19 cellular contexts compared by ENCODE assay signal in the genomic region with DNA sequence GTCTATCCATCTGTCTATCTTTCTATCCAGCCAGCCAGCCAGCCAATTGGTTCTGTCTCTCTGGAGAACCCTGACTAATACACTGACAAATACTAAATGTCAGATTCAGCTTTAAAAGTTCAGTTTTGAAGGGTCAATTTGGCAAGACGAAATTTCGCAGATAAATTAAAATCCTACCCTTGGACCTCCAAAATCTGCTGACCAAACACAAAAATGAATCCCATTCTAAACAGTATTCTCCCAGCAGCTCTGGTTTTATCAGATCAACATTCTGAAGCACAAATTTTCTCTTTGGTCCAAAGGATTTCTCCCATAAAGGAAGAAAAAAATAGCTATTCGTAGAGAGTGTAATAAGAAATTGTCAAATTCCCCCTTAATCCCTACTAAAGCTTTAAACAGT.
A peak's percentile ranks its signal among the peaks of the same experiment; 100 is the strongest.
DNase-seq lines count a peak whose midpoint lies in the region; ATAC-seq and TF ChIP-seq lines count a peak whose summit lies in the region.
"Had no signal": no experiment of that assay in that cellular context is flagged by ENCODE, and none has a peak within 500 bp of the region (broad histone marks: within the 10 kb centered on the region; RNA-seq: fewer than 3 reads in every experiment).

No MANE protein-coding gene starts in this region.

- peaks cover 8% of the 10 kb centered on the region for H3F3A ChIP-seq in neural progenitor cell (ENCODE audit: low read depth)

- H3K36me3 ChIP-seq in WERI-Rb-1 (peaks cover 6% of the 10 kb centered on the region), neural progenitor cell (no peaks in the 10 kb centered on the region)
- H3K36me3 ChIP-seq: HAP-1 had no signal

- DNase-seq in natural killer cell, result no peak
- no peak for DNase-seq in natural killer cell treated with Interleukin-12 subunit alpha and Interleukin-12 subunit beta and Interleukin-15 and Interleukin-18, amount 100 ng/mL, for 72 hours (ENCODE audit: low spot score)
- DNase-seq in WERI-Rb-1, result peak; percentile 41
- no peak for DNase-seq in mesothelial cell of epicardium (ENCODE audit: low spot score in 2 of 2, unreplicated experiment in 2 of 2)
- no peak for DNase-seq in activated CD8-positive, alpha-beta memory T cell treated with anti-CD3 and anti-CD28 coated beads, Interleukin-2, amount 10 ng/mL, durations not matched to agents 7 days and 5 days
- no peak for DNase-seq in neural progenitor cell (ENCODE audit: low spot score)
- DNase-seq: Calu3; CD8-positive, alpha-beta T cell; DND-41; EL; GM23248; KG1 had no signal

- H4K20me1 ChIP-seq in neural progenitor cell (ENCODE audit: low read depth), result peaks cover 27% of the 10 kb centered on the region

- H3K79me2 ChIP-seq in neural progenitor cell (ENCODE audit: low read depth), result peaks cover 100% of the 10 kb centered on the region

- H3K4me3 ChIP-seq in WERI-Rb-1 (ENCODE audit: low read depth, low read length), result no peak overlapping the region
- H3K4me3 ChIP-seq in neural progenitor cell, result no peak overlapping the region
- H3K4me3 ChIP-seq: BLaER1 treated with 17β-estradiol and CSF1 and Interleukin-3, amounts not matched to agents 10 nM and 100 nM; GM12878; GM23248; HAP-1 had no signal

- H3K9me3 ChIP-seq in WERI-Rb-1 (ENCODE audit: severe bottlenecking), result no peaks in the 10 kb centered on the region
- H3K9me3 ChIP-seq in neural progenitor cell (ENCODE audit: low read depth), result no peaks in the 10 kb centered on the region
- H3K9me3 ChIP-seq: BLaER1 treated with 17β-estradiol and CSF1 and Interleukin-3, amounts not matched to agents 10 nM and 100 nM; HAP-1 had no signal

- peaks cover 27% of the 10 kb centered on the region for H3K4me1 ChIP-seq in neural progenitor cell

- no peak for ATAC-seq in natural killer cell
- ATAC-seq in natural killer cell treated with Interleukin-12 subunit alpha and Interleukin-12 subunit beta and Interleukin-15 and Interleukin-18, amount 100 ng/mL, for 72 hours, result no peak
- no peak for ATAC-seq in activated CD8-positive, alpha-beta memory T cell treated with anti-CD3 and anti-CD28 coated beads, Interleukin-2, amount 10 ng/mL, durations not matched to agents 7 days and 5 days
- ATAC-seq in HG02970 (IDR thresholded peaks at IDR 0.05; ENCODE audit: low FRiP score, unreplicated experiment), result no peak
- ATAC-seq: CD8-positive, alpha-beta T cell; GM12878 had no signal

- TF ChIP-seq CTCF in natural killer cell (IDR thresholded peaks at IDR 0.05) (no peak), WERI-Rb-1 (IDR thresholded peaks at IDR 0.05; ENCODE audit: low read depth, low read length) (no peak), mesothelial cell of epicardium (IDR thresholded peaks at IDR 0.05; ENCODE audit: unreplicated experiment) (no peak), neural progenitor cell (IDR thresholded peaks at IDR 0.05) (no peak)

- CTCF ChIA-PET in activated CD8-positive, alpha-beta memory T cell treated with anti-CD3 and anti-CD28 coated beads, Interleukin-2, amount 10 ng/mL, durations not matched to agents 7 days and 5 days (lab: Charles Lee), result interaction anchor here (0.7 to 2.6 kb wide), 7 partner anchors 18 to 567 kb away, joined by 3 to 16 read pairs (median 3); no protein-coding TSS in a partner anchor

- H3K36me3 Mint-ChIP-seq in natural killer cell (no peaks in the 10 kb centered on the region), mesothelial cell of epicardium (peaks cover 2% of the 10 kb centered on the region), neural progenitor cell (peaks cover 13% of the 10 kb centered on the region)
- H3K36me3 Mint-ChIP-seq in natural killer cell treated with Interleukin-12 subunit alpha and Interleukin-12 subunit beta and Interleukin-15 and Interleukin-18, amount 100 ng/mL, for 72 hours, result no peaks in the 10 kb centered on the region
- H3K36me3 Mint-ChIP-seq in activated CD8-positive, alpha-beta memory T cell treated with anti-CD3 and anti-CD28 coated beads, Interleukin-2, amount 10 ng/mL, durations not matched to agents 7 days and 5 days, result no peaks in the 10 kb centered on the region
- H3K36me3 Mint-ChIP-seq: CD8-positive, alpha-beta T cell had no signal

- H3K27ac ChIP-seq in WERI-Rb-1 (peak overlapping the region; percentile 67), neural progenitor cell (no peak overlapping the region)
- H3K27ac ChIP-seq: BLaER1 treated with 17β-estradiol and CSF1 and Interleukin-3, amounts not matched to agents 10 nM and 100 nM; GM23248; HL-60 had no signal

- H3K27ac Mint-ChIP-seq in natural killer cell (peak overlapping the region; percentile 58 to 79), mesothelial cell of epicardium (peak overlapping the region; percentile 50), neural progenitor cell (no peak overlapping the region)
- H3K27ac Mint-ChIP-seq in natural killer cell treated with Interleukin-12 subunit alpha and Interleukin-12 subunit beta and Interleukin-15 and Interleukin-18, amount 100 ng/mL, for 72 hours, result peak overlapping the region in 1 of 2 donors; percentile 73
- no peak overlapping the region for H3K27ac Mint-ChIP-seq in activated CD8-positive, alpha-beta memory T cell treated with anti-CD3 and anti-CD28 coated beads, Interleukin-2, amount 10 ng/mL, durations not matched to agents 7 days and 5 days
- H3K27ac Mint-ChIP-seq: B cell; CD8-positive, alpha-beta T cell had no signal

- H3K27me3 ChIP-seq in WERI-Rb-1 (ENCODE audit: insufficient read depth, low read depth, severe bottlenecking), result no peaks in the 10 kb centered on the region
- no peaks in the 10 kb centered on the region for H3K27me3 ChIP-seq in neural progenitor cell
- H3K27me3 ChIP-seq: BLaER1 treated with 17β-estradiol and CSF1 and Interleukin-3, amounts not matched to agents 10 nM and 100 nM had no signal

- no peaks in the 10 kb centered on the region for H3K9me3 Mint-ChIP-seq in natural killer cell
- H3K9me3 Mint-ChIP-seq in natural killer cell treated with Interleukin-12 subunit alpha and Interleukin-12 subunit beta and Interleukin-15 and Interleukin-18, amount 100 ng/mL, for 72 hours, result no peaks in the 10 kb centered on the region
- H3K9me3 Mint-ChIP-seq in mesothelial cell of epicardium, result no peaks in the 10 kb centered on the region
- no peaks in the 10 kb centered on the region for H3K9me3 Mint-ChIP-seq in activated CD8-positive, alpha-beta memory T cell treated with anti-CD3 and anti-CD28 coated beads, Interleukin-2, amount 10 ng/mL, durations not matched to agents 7 days and 5 days (ENCODE audit: low read depth)
- H3K9me3 Mint-ChIP-seq in neural progenitor cell, result no peaks in the 10 kb centered on the region
- H3K9me3 Mint-ChIP-seq: CD8-positive, alpha-beta T cell; IgD-negative memory B cell had no signal

- intact Hi-C loops in natural killer cell (cut with micrococcal nuclease), result no loop called here

- H3K27me3 Mint-ChIP-seq in natural killer cell (ENCODE audit: low read depth in 2 of 2) (no peaks in the 10 kb centered on the region), mesothelial cell of epicardium (ENCODE audit: low read depth) (no peaks in the 10 kb centered on the region), neural progenitor cell (ENCODE audit: insufficient read depth, low read depth) (no peaks in the 10 kb centered on the region)
- no peaks in the 10 kb centered on the region for H3K27me3 Mint-ChIP-seq in natural killer cell treated with Interleukin-12 subunit alpha and Interleukin-12 subunit beta and Interleukin-15 and Interleukin-18, amount 100 ng/mL, for 72 hours
- H3K27me3 Mint-ChIP-seq in activated CD8-positive, alpha-beta memory T cell treated with anti-CD3 and anti-CD28 coated beads, Interleukin-2, amount 10 ng/mL, durations not matched to agents 7 days and 5 days, result no peaks in the 10 kb centered on the region
- H3K27me3 Mint-ChIP-seq: B cell, IgD-negative memory B cell had no signal

- H2AFZ ChIP-seq in neural progenitor cell (replicated peaks), result no peak overlapping the region
- H2AFZ ChIP-seq: GM23248 had no signal

- H3K4me2 ChIP-seq in neural progenitor cell, result no peak overlapping the region
- H3K4me2 ChIP-seq: BLaER1 treated with 17β-estradiol and CSF1 and Interleukin-3, amounts not matched to agents 10 nM and 100 nM had no signal

- H3K4me1 Mint-ChIP-seq in natural killer cell, result peaks cover 16 to 22% of the 10 kb centered on the region in 2 donors
- H3K4me1 Mint-ChIP-seq in natural killer cell treated with Interleukin-12 subunit alpha and Interleukin-12 subunit beta and Interleukin-15 and Interleukin-18, amount 100 ng/mL, for 72 hours (ENCODE audit: low read depth in 2 of 2), result peaks cover 0 to 19% of the 10 kb centered on the region in 2 donors
- H3K4me1 Mint-ChIP-seq in mesothelial cell of epicardium, result peaks cover 36% of the 10 kb centered on the region
- peaks cover 3% of the 10 kb centered on the region for H3K4me1 Mint-ChIP-seq in activated CD8-positive, alpha-beta memory T cell treated with anti-CD3 and anti-CD28 coated beads, Interleukin-2, amount 10 ng/mL, durations not matched to agents 7 days and 5 days
- peaks cover 35% of the 10 kb centered on the region for H3K4me1 Mint-ChIP-seq in neural progenitor cell

- no peak overlapping the region for H3K9ac ChIP-seq in neural progenitor cell
- H3K9ac ChIP-seq: BLaER1 treated with 17β-estradiol and CSF1 and Interleukin-3, amounts not matched to agents 10 nM and 100 nM; GM23248 had no signal

- H3K4me3 Mint-ChIP-seq in natural killer cell, result peak overlapping the region; percentile 70
- H3K4me3 Mint-ChIP-seq in natural killer cell treated with Interleukin-12 subunit alpha and Interleukin-12 subunit beta and Interleukin-15 and Interleukin-18, amount 100 ng/mL, for 72 hours, result no peak overlapping the region
- no peak overlapping the region for H3K4me3 Mint-ChIP-seq in mesothelial cell of epicardium
- no peak overlapping the region for H3K4me3 Mint-ChIP-seq in activated CD8-positive, alpha-beta memory T cell treated with anti-CD3 and anti-CD28 coated beads, Interleukin-2, amount 10 ng/mL, durations not matched to agents 7 days and 5 days
- H3K4me3 Mint-ChIP-seq in neural progenitor cell, result no peak overlapping the region
- H3K4me3 Mint-ChIP-seq: B cell; CD8-positive, alpha-beta T cell; IgD-negative memory B cell had no signal

Comparison
In these comparisons a context has a peak if more than half of its experiments do, and no peak if none do; other contexts are left out.
1. H3K27ac Mint-ChIP-seq: peak in natural killer cell (2 of 2) and mesothelial cell of epicardium (single experiment); none in activated CD8-positive, alpha-beta memory T cell treated with anti-CD3 and anti-CD28 coated beads, Interleukin-2, amount 10 ng/mL, durations not matched to agents 7 days and 5 days (single experiment) and neural progenitor cell (single experiment).